16 cellular contexts compared by ENCODE assay signal in genomic region chr4:111450867-111451266, GRCh38.
"Had no signal": no experiment of that assay in that cellular context is flagged by ENCODE, and none has a peak within 500 bp of the region (broad histone marks: within the 10 kb centered on the region; RNA-seq: fewer than 3 reads in every experiment).

No MANE protein-coding gene starts in this region.

- H3K36me3 Mint-ChIP-seq: natural killer cell treated with Interleukin-12 subunit alpha and Interleukin-12 subunit beta and Interleukin-15 and Interleukin-18, amount 100 ng/mL, for 72 hours; WTC11 had no signal

- H3K4me3 ChIP-seq: right lobe of liver, suprapubic skin, upper lobe of left lung had no signal

- H3K27ac ChIP-seq: right lobe of liver, suprapubic skin, upper lobe of left lung had no signal

- DNase-seq: activated CD4-positive, alpha-beta T cell treated with anti-CD3 and anti-CD28 coated beads, Interleukin-2, amount 10 ng/mL, durations not matched to agents 24 days and 14 days; activated CD8-positive, alpha-beta memory T cell treated with anti-CD3 and anti-CD28 coated beads for 24 hours; activated naive CD4-positive, alpha-beta T cell treated with Interleukin-2 at 50 U/mL for 16 hours; activated naive CD8-positive, alpha-beta T cell treated with anti-CD3 and anti-CD28 coated beads, Interleukin-2, amount 50 U/mL, for 24 hours; effector CD4-positive, alpha-beta T cell; hypothalamus; nucleus accumbens; right lobe of liver; stimulated activated naive CD4-positive, alpha-beta T cell; upper lobe of left lung had no signal

- ATAC-seq: activated naive CD8-positive, alpha-beta T cell treated with anti-CD3 and anti-CD28 coated beads, Interleukin-2, amount 50 U/mL, for 24 hours; left lobe of liver; natural killer cell treated with Interleukin-12 subunit alpha and Interleukin-12 subunit beta and Interleukin-15 and Interleukin-18, amount 100 ng/mL, for 72 hours; right lobe of liver; WTC11 had no signal

- H3K27me3 Mint-ChIP-seq: activated CD4-positive, alpha-beta T cell treated with anti-CD3 and anti-CD28 coated beads, Interleukin-2, amount 10 ng/mL, durations not matched to agents 24 days and 14 days; activated naive CD8-positive, alpha-beta T cell treated with anti-CD3 and anti-CD28 coated beads, Interleukin-2, amount 50 U/mL, for 24 hours; natural killer cell treated with Interleukin-12 subunit alpha and Interleukin-12 subunit beta and Interleukin-15 and Interleukin-18, amount 100 ng/mL, for 72 hours had no signal

- H3K9me3 Mint-ChIP-seq: activated CD4-positive, alpha-beta T cell treated with anti-CD3 and anti-CD28 coated beads, Interleukin-2, amount 10 ng/mL, durations not matched to agents 24 days and 14 days; T-helper 1 cell treated with Interleukin-12 subunit alpha and Interleukin-12 subunit beta and Interleukin-4 antibody, amounts not matched to agents 30 μg/mL and 1 μg/mL, for 36 hours; WTC11 had no signal

- H3K27me3 ChIP-seq: right lobe of liver, suprapubic skin, upper lobe of left lung had no signal

- H3K27ac Mint-ChIP-seq: activated CD4-positive, alpha-beta T cell treated with anti-CD3 and anti-CD28 coated beads, Interleukin-2, amount 10 ng/mL, durations not matched to agents 24 days and 14 days; activated naive CD8-positive, alpha-beta T cell treated with anti-CD3 and anti-CD28 coated beads, Interleukin-2, amount 50 U/mL, for 24 hours; natural killer cell treated with Interleukin-12 subunit alpha and Interleukin-12 subunit beta and Interleukin-15 and Interleukin-18, amount 100 ng/mL, for 72 hours; T-helper 1 cell treated with Interleukin-12 subunit alpha and Interleukin-12 subunit beta and Interleukin-4 antibody, amounts not matched to agents 30 μg/mL and 1 μg/mL, for 36 hours; WTC11 had no signal

- H3K4me3 Mint-ChIP-seq: activated CD4-positive, alpha-beta T cell treated with anti-CD3 and anti-CD28 coated beads, Interleukin-2, amount 10 ng/mL, durations not matched to agents 24 days and 14 days; activated naive CD8-positive, alpha-beta T cell treated with anti-CD3 and anti-CD28 coated beads, Interleukin-2, amount 50 U/mL, for 24 hours; natural killer cell treated with Interleukin-12 subunit alpha and Interleukin-12 subunit beta and Interleukin-15 and Interleukin-18, amount 100 ng/mL, for 72 hours; T-helper 1 cell treated with Interleukin-12 subunit alpha and Interleukin-12 subunit beta and Interleukin-4 antibody, amounts not matched to agents 30 μg/mL and 1 μg/mL, for 36 hours; WTC11 had no signal

- H3K4me1 Mint-ChIP-seq: activated CD4-positive, alpha-beta T cell treated with anti-CD3 and anti-CD28 coated beads, Interleukin-2, amount 10 ng/mL, durations not matched to agents 24 days and 14 days; activated naive CD8-positive, alpha-beta T cell treated with anti-CD3 and anti-CD28 coated beads, Interleukin-2, amount 50 U/mL, for 24 hours had no signal

- H3K4me1 ChIP-seq: right lobe of liver, suprapubic skin, upper lobe of left lung had no signal

- H3K9me3 ChIP-seq: right lobe of liver, suprapubic skin, upper lobe of left lung had no signal

- FAIRE-seq: colon had no signal

- H3K36me3 ChIP-seq: right lobe of liver, suprapubic skin, upper lobe of left lung had no signal
